10 cellular contexts compared by ENCODE assay signal in the genomic region with DNA sequence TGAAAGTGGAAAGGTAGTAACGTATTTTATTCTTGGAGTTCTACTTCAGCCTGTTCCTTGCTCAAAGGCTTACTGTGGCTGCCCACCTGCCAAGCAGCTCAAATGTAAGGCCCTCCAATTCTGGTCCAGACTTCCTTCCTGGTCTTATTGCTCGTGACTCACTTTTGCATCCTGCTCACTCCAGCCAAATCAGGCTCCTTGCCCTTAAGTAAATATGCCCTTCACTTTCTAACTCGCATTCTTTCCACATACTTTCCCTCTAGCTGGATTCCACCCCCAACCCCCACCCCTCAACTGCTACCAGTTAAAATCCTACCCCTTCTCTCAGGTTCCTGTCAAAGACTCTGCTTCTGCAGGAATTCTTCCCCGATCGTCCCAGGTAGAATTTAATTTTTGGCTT.
DNase-seq lines count a peak whose midpoint lies in the region; ATAC-seq, FAIRE-seq and TF ChIP-seq lines count a peak whose summit lies in the region.
"Had no signal": no experiment of that assay in that cellular context is flagged by ENCODE, and none has a peak within 500 bp of the region (broad histone marks: within the 10 kb centered on the region; RNA-seq: fewer than 3 reads in every experiment).

No MANE protein-coding gene starts in this region.

- H3K27me3 ChIP-seq in mammary epithelial cell (ENCODE audit: insufficient read depth, low read length) (no peaks in the 10 kb centered on the region), spleen (replicated peaks in 1 of 7) (no peaks in the 10 kb centered on the region)

- intact Hi-C loops in mammary epithelial cell (cut with micrococcal nuclease), result no loop called here
- intact Hi-C loops in kidney (cut with DNase I), result no loop called here
- intact Hi-C loops in spleen (cut with DNase I; ENCODE audit: low total_unique reads), result loop anchor here (10.0 kb wide), 1 partner anchor 92 kb away; the partner anchor contains the start of gene GALNT10

- dilution Hi-C loops in mammary epithelial cell (cut with HindIII; ENCODE audit: low sequenced_read_pairs), result no loop called here

- BruUV-seq in mammary epithelial cell (replicated peaks; lab: Mats Ljungman, UMichigan), result no TSS peak

- H2AFZ ChIP-seq in mammary epithelial cell (ENCODE audit: low read depth, low read length), result no peak overlapping the region

- TF ChIP-seq POLR2A in spleen (IDR thresholded peaks at IDR 0.05), result no peak

- no peaks in the 10 kb centered on the region for H3K79me2 ChIP-seq in mammary epithelial cell (ENCODE audit: insufficient read depth, low read length)

- H3K4me1 ChIP-seq in mammary epithelial cell (ENCODE audit: insufficient read depth, low read length), result peaks cover 25% of the 10 kb centered on the region
- peaks cover 4 to 14% of the 10 kb centered on the region in 2 donors for H3K4me1 ChIP-seq in kidney (ENCODE audit: control insufficient read depth in 1 of 2, insufficient read depth in 1 of 2, low read depth in 1 of 2, low read length in 2 of 2)
- H3K4me1 ChIP-seq in spleen, result peaks cover 0 to 66% (median 31%) of the 10 kb centered on the region in 6 donors

- no peak for FAIRE-seq in kidney (lab: Jason Lieb, UNC)

- H3K9me3 ChIP-seq in mammary epithelial cell (replicated peaks; ENCODE audit: insufficient read depth, low read length) (no peaks in the 10 kb centered on the region), kidney (ENCODE audit: control insufficient read depth in 1 of 2, low read length in 2 of 2) (no peaks in the 10 kb centered on the region), spleen (no peaks in the 10 kb centered on the region)

- H3K36me3 ChIP-seq in mammary epithelial cell (ENCODE audit: insufficient read depth, low read length) (no peaks in the 10 kb centered on the region), kidney (ENCODE audit: control insufficient read depth in 1 of 2, insufficient read depth in 2 of 2, low read length in 2 of 2) (no peaks in the 10 kb centered on the region), spleen (peaks cover 0 to 5% (median 0%) of the 10 kb centered on the region in 6 donors)

- CTCF ChIA-PET in mammary epithelial cell (lab: Charles Lee; ENCODE audit: low non-redundant PET), result no interaction called here

- 59% methylated on average over 5 of the region's 5 CpGs for WGBS in mammary epithelial cell (ENCODE audit: low coverage, missing lambda C conversion rate)
- 66 to 77% (median 75%) methylated on average over 5 of the region's 5 CpGs for WGBS in spleen, 5 donors

- H3K9ac ChIP-seq in mammary epithelial cell (ENCODE audit: insufficient read depth, low read length) (no peak overlapping the region), kidney (ENCODE audit: low read length in 2 of 2) (no peak overlapping the region)

- no peak overlapping the region for H3K27ac ChIP-seq in mammary epithelial cell (ENCODE audit: insufficient read depth, low read depth, low read length)
- peak overlapping the region; percentile 73 to 85 for H3K27ac ChIP-seq in kidney (ENCODE audit: low read depth in 2 of 2, low read length in 2 of 2)
- peak overlapping the region in 7 of 8 donors; percentile 28 to 73 (median 51) for H3K27ac ChIP-seq in spleen

- H3K4me3 ChIP-seq in mammary epithelial cell (replicated peaks in 1 of 3; ENCODE audit: insufficient read depth in 1 of 3, low read depth in 2 of 3, low read length in 3 of 3) (no peak overlapping the region), kidney (ENCODE audit: low read length in 2 of 2) (peak overlapping the region; percentile 22 to 36), spleen (no peak overlapping the region)

- in situ Hi-C loops in mammary epithelial cell (cut with MboI; ENCODE audit: low sequenced_read_pairs in 2 of 2), result no loop called here

- DNase-seq in HK-2 (ENCODE audit: unreplicated experiment) (peak; percentile 44), mammary epithelial cell (no peak), kidney (no peak), spleen (no peak), cortex of kidney (lab: John Stamatoyannopoulos, UW) (no peak), NCI-H1105 treated with DMSO at 0.1 percent for 48 hours (lab: John Stamatoyannopoulos, UW) (no peak), RKO (ENCODE audit: low spot score) (no peak)
- DNase-seq: activated effector memory CD4-positive, alpha-beta T cell treated with anti-CD3 and anti-CD28 coated beads, Interleukin-2, amount 50 U/mL, for 16 hours; naive thymus-derived CD4-positive, alpha-beta T cell had no signal

- no peaks in the 10 kb centered on the region for H4K20me1 ChIP-seq in mammary epithelial cell (ENCODE audit: insufficient read depth, low read length)

- no peak for TF ChIP-seq CTCF in mammary epithelial cell (conservative IDR thresholded peaks at IDR 0.05 in 1 of 2, IDR thresholded peaks at IDR 0.05 in 1 of 2; ENCODE audit: extremely low read depth in 1 of 2, insufficient read depth in 1 of 2, low read depth in 1 of 2, low read length in 2 of 2)
- no peak for TF ChIP-seq CTCF in kidney (IDR thresholded peaks at IDR 0.05; ENCODE audit: borderline replicate concordance, extremely low read depth, insufficient read depth)
- TF ChIP-seq CTCF in spleen (IDR thresholded peaks at IDR 0.05 in 8 of 11, conservative IDR thresholded peaks at IDR 0.05 in 3 of 11), result no peak

- peak overlapping the region; percentile 8 for H3K4me2 ChIP-seq in mammary epithelial cell (ENCODE audit: insufficient read depth, low read depth, low read length)

- ATAC-seq in GM21619 (IDR thresholded peaks at IDR 0.05; ENCODE audit: unreplicated experiment), result no peak
- ATAC-seq: naive thymus-derived CD4-positive, alpha-beta T cell had no signal

Comparison
In these comparisons a context has a peak if more than half of its experiments do, and no peak if none do; other contexts are left out.
1. H3K4me3 ChIP-seq: peak in kidney (2 of 2); none in mammary epithelial cell (0 of 3) and spleen (0 of 8).